In genomic region chr3:153158961-153159735, GRCh38 we compare ENCODE assay signal across 12 cellular contexts. TPM values are rescaled to one million over a fixed set of nuclear protein-coding genes. Genes with fewer than 3 reads are reported as not detected.
DNase-seq lines count a peak whose midpoint lies in the region; ATAC-seq and TF ChIP-seq lines count a peak whose summit lies in the region.
"Had no signal": no experiment of that assay in that cellular context is flagged by ENCODE, and none has a peak within 500 bp of the region (broad histone marks: within the 10 kb centered on the region; RNA-seq: fewer than 3 reads in every experiment).

No MANE protein-coding gene starts in this region.

- H3K4me1 Mint-ChIP-seq in activated CD4-positive, alpha-beta memory T cell treated with anti-CD3 and anti-CD28 coated beads, Interleukin-2, amount 10 ng/mL, durations not matched to agents 7 days and 5 days: peaks cover 15% of the 10 kb centered on the region
- H3K4me1 Mint-ChIP-seq in activated CD4-positive, alpha-beta memory T cell treated with anti-CD3 and anti-CD28 coated beads for 36 hours (ENCODE audit: low read depth): peaks cover 7% of the 10 kb centered on the region
- peaks cover 16% of the 10 kb centered on the region for H3K4me1 Mint-ChIP-seq in WTC11
- peaks cover 15% of the 10 kb centered on the region for H3K4me1 Mint-ChIP-seq in stimulated activated effector memory CD8-positive, alpha-beta T cell treated with anti-CD3 and anti-CD28 coated beads, Interleukin-12 subunit alpha, Interleukin-12 subunit beta, amount 100 ng/mL, for 72 hours

- no peaks in the 10 kb centered on the region for H3K27me3 ChIP-seq in brain microvascular endothelial cell (replicated peaks)

- no peaks in the 10 kb centered on the region for H3K27me3 Mint-ChIP-seq in activated CD4-positive, alpha-beta memory T cell treated with anti-CD3 and anti-CD28 coated beads, Interleukin-2, amount 10 ng/mL, durations not matched to agents 7 days and 5 days
- no peaks in the 10 kb centered on the region for H3K27me3 Mint-ChIP-seq in activated CD4-positive, alpha-beta memory T cell treated with anti-CD3 and anti-CD28 coated beads for 36 hours
- peaks cover 3% of the 10 kb centered on the region; the same call in 1 of the 2 replicates for H3K27me3 Mint-ChIP-seq in WTC11 (ENCODE audit: low read depth)

- no peaks in the 10 kb centered on the region for H3K36me3 ChIP-seq in brain microvascular endothelial cell (replicated peaks)

- no peak for DNase-seq in activated CD4-positive, alpha-beta memory T cell treated with anti-CD3 and anti-CD28 coated beads, Interleukin-2, amount 10 ng/mL, durations not matched to agents 7 days and 5 days
- no peak for DNase-seq in activated CD4-positive, alpha-beta memory T cell treated with anti-CD3 and anti-CD28 coated beads for 36 hours
- DNase-seq in WTC11 (ENCODE audit: low spot score) (no peak), fibroblast of the aortic adventitia (ENCODE audit: low read depth) (peak; percentile 35), cardiac septum (ENCODE audit: low spot score) (no peak), brain microvascular endothelial cell (no peak)
- DNase-seq in stimulated activated effector memory CD8-positive, alpha-beta T cell treated with anti-CD3 and anti-CD28 coated beads, Interleukin-12 subunit alpha, Interleukin-12 subunit beta, amount 100 ng/mL, for 72 hours (ENCODE audit: low spot score in 2 of 2): no peak
- DNase-seq: activated CD4-positive, alpha-beta T cell treated with anti-CD3 and anti-CD28 coated beads, Interleukin-2, amount 50 U/mL, for 4 hours; EL; SHP77; stimulated activated naive CD4-positive, alpha-beta T cell had no signal

- TF ChIP-seq CTCF in WTC11 (IDR thresholded peaks at IDR 0.05) (no peak), fibroblast of the aortic adventitia (IDR thresholded peaks at IDR 0.05; ENCODE audit: insufficient read depth, low read length) (no peak), brain microvascular endothelial cell (IDR thresholded peaks at IDR 0.05; ENCODE audit: low read depth, low read length, missing control alignments) (no peak)

- H3K4me3 ChIP-seq in fibroblast of the aortic adventitia (ENCODE audit: low read depth, low read length) (no peak overlapping the region), brain microvascular endothelial cell (ENCODE audit: low read depth, low read length) (no peak overlapping the region)

- ATAC-seq in WTC11: no peak
- no peak for ATAC-seq in stimulated activated effector memory CD8-positive, alpha-beta T cell treated with anti-CD3 and anti-CD28 coated beads, Interleukin-12 subunit alpha, Interleukin-12 subunit beta, amount 100 ng/mL, for 72 hours
- no peak for ATAC-seq in HG03039 (IDR thresholded peaks at IDR 0.05; ENCODE audit: unreplicated experiment)

- peak overlapping the region; percentile 13 for H3K4me3 Mint-ChIP-seq in activated CD4-positive, alpha-beta memory T cell treated with anti-CD3 and anti-CD28 coated beads, Interleukin-2, amount 10 ng/mL, durations not matched to agents 7 days and 5 days
- no peak overlapping the region for H3K4me3 Mint-ChIP-seq in activated CD4-positive, alpha-beta memory T cell treated with anti-CD3 and anti-CD28 coated beads for 36 hours
- H3K4me3 Mint-ChIP-seq in WTC11: peak overlapping the region; percentile 94
- H3K4me3 Mint-ChIP-seq in stimulated activated effector memory CD8-positive, alpha-beta T cell treated with anti-CD3 and anti-CD28 coated beads, Interleukin-12 subunit alpha, Interleukin-12 subunit beta, amount 100 ng/mL, for 72 hours: peak overlapping the region; percentile 92

- H3K9me3 Mint-ChIP-seq in activated CD4-positive, alpha-beta memory T cell treated with anti-CD3 and anti-CD28 coated beads, Interleukin-2, amount 10 ng/mL, durations not matched to agents 7 days and 5 days: no peaks in the 10 kb centered on the region
- no peaks in the 10 kb centered on the region for H3K9me3 Mint-ChIP-seq in activated CD4-positive, alpha-beta memory T cell treated with anti-CD3 and anti-CD28 coated beads for 36 hours
- H3K9me3 Mint-ChIP-seq in WTC11: peaks cover 7% of the 10 kb centered on the region
- H3K9me3 Mint-ChIP-seq in stimulated activated effector memory CD8-positive, alpha-beta T cell treated with anti-CD3 and anti-CD28 coated beads, Interleukin-12 subunit alpha, Interleukin-12 subunit beta, amount 100 ng/mL, for 72 hours: no peaks in the 10 kb centered on the region

- H3K27ac ChIP-seq in brain microvascular endothelial cell: no peak overlapping the region

- CTCF ChIA-PET in activated CD4-positive, alpha-beta memory T cell treated with anti-CD3 and anti-CD28 coated beads, Interleukin-2, amount 10 ng/mL, durations not matched to agents 7 days and 5 days (lab: Charles Lee): interaction anchor here (0.6 to 4.0 kb wide), 4 partner anchors 57 to 119 kb away, joined by 3 to 28 read pairs (median 14); no protein-coding TSS in a partner anchor
- CTCF ChIA-PET in activated CD4-positive, alpha-beta memory T cell treated with anti-CD3 and anti-CD28 coated beads for 36 hours (lab: Charles Lee): interaction anchor here (2.5 kb wide), 1 partner anchor 116 kb away, joined by 17 read pairs; no protein-coding TSS in a partner anchor
- CTCF ChIA-PET in WTC11 (lab: Charles Lee): interaction anchor here (2.9 kb wide), 1 partner anchor 116 kb away, joined by 19 read pairs; no protein-coding TSS in a partner anchor

- intact Hi-C loops in activated CD4-positive, alpha-beta memory T cell treated with anti-CD3 and anti-CD28 coated beads for 36 hours (cut with micrococcal nuclease): no loop called here
- intact Hi-C loops in cardiac septum (cut with DNase I): no loop called here

- H3K36me3 Mint-ChIP-seq in activated CD4-positive, alpha-beta memory T cell treated with anti-CD3 and anti-CD28 coated beads, Interleukin-2, amount 10 ng/mL, durations not matched to agents 7 days and 5 days (ENCODE audit: low read depth): peaks cover 16% of the 10 kb centered on the region
- H3K36me3 Mint-ChIP-seq in activated CD4-positive, alpha-beta memory T cell treated with anti-CD3 and anti-CD28 coated beads for 36 hours: peaks cover 13% of the 10 kb centered on the region
- H3K36me3 Mint-ChIP-seq in WTC11: 0 out of 2 replicates have a peak, but pooled peaks cover 2% of the 10 kb centered on the region
- peaks cover 35% of the 10 kb centered on the region for H3K36me3 Mint-ChIP-seq in stimulated activated effector memory CD8-positive, alpha-beta T cell treated with anti-CD3 and anti-CD28 coated beads, Interleukin-12 subunit alpha, Interleukin-12 subunit beta, amount 100 ng/mL, for 72 hours

- in situ Hi-C loops in brain microvascular endothelial cell (cut with HindIII; ENCODE audit: low pct_ligation_motif_present, low sequenced_read_pairs): loop anchor here (25.0 kb wide), 1 partner anchor 97 kb away; no protein-coding TSS in a partner anchor

- POLR2A ChIA-PET in activated CD4-positive, alpha-beta memory T cell treated with anti-CD3 and anti-CD28 coated beads, Interleukin-2, amount 10 ng/mL, durations not matched to agents 7 days and 5 days (lab: Charles Lee): interaction anchor here (0.6 to 6.8 kb wide), 4 partner anchors 18 to 63 kb away, joined by 3 to 134 read pairs (median 14); no protein-coding TSS in a partner anchor
- POLR2A ChIA-PET in activated CD4-positive, alpha-beta memory T cell treated with anti-CD3 and anti-CD28 coated beads for 36 hours (lab: Charles Lee): interaction anchor here (2.4 to 2.6 kb wide), 2 partner anchors 19 to 128 kb away, joined by 7 to 15 read pairs; no protein-coding TSS in a partner anchor
- POLR2A ChIA-PET in WTC11 (lab: Charles Lee): no interaction called here

- H3K27ac Mint-ChIP-seq in activated CD4-positive, alpha-beta memory T cell treated with anti-CD3 and anti-CD28 coated beads, Interleukin-2, amount 10 ng/mL, durations not matched to agents 7 days and 5 days: peak overlapping the region; percentile 99
- no peak overlapping the region for H3K27ac Mint-ChIP-seq in activated CD4-positive, alpha-beta memory T cell treated with anti-CD3 and anti-CD28 coated beads for 36 hours
- H3K27ac Mint-ChIP-seq in WTC11: no peak overlapping the region
- H3K27ac Mint-ChIP-seq in stimulated activated effector memory CD8-positive, alpha-beta T cell treated with anti-CD3 and anti-CD28 coated beads, Interleukin-12 subunit alpha, Interleukin-12 subunit beta, amount 100 ng/mL, for 72 hours: peak overlapping the region; percentile 92

TF ChIP-seq in WTC11, 78 proteins besides CTCF, POLR2A, EP300 and RAD21:
- TF ChIP-seq SP1 (CRISPR knock-in tag; conservative IDR thresholded peaks at IDR 0.05) (no peak), CREM (CRISPR knock-in tag; IDR thresholded peaks at IDR 0.05) (no peak), ZNF671 (CRISPR knock-in tag; IDR thresholded peaks at IDR 0.05) (no peak), NR1H2 (CRISPR knock-in tag; IDR thresholded peaks at IDR 0.05) (no peak), KAT7 (CRISPR knock-in tag; IDR thresholded peaks at IDR 0.05; ENCODE audit: borderline replicate concordance) (no peak)

RNA-seq across cellular contexts. Expression of gene RAP2B, which starts 2.9 kb away (rescaled TPM):
- 10 to 100 TPM; 37.2 to 37.3 TPM for total RNA-seq in activated CD4-positive, alpha-beta memory T cell treated with anti-CD3 and anti-CD28 coated beads, Interleukin-2, amount 10 ng/mL, durations not matched to agents 7 days and 5 days
- 10 to 100 TPM; 12.7 to 13.0 TPM for total RNA-seq in activated CD4-positive, alpha-beta memory T cell treated with anti-CD3 and anti-CD28 coated beads for 36 hours
- total RNA-seq in WTC11 (2021): 21.8 to 25.6 TPM (median 22.6 TPM) in 3 replicates
- 24.8 and 49.5 TPM in 2 replicates for total RNA-seq in fibroblast of the aortic adventitia (ENCODE audit: low replicate concordance)
- total RNA-seq in cardiac septum: 4.7 TPM

Comparison
In these comparisons a context has a peak if more than half of its experiments do, and no peak if none do; other contexts are left out.
1. H3K27ac Mint-ChIP-seq: peak in activated CD4-positive, alpha-beta memory T cell treated with anti-CD3 and anti-CD28 coated beads, Interleukin-2, amount 10 ng/mL, durations not matched to agents 7 days and 5 days (single experiment) and stimulated activated effector memory CD8-positive, alpha-beta T cell treated with anti-CD3 and anti-CD28 coated beads, Interleukin-12 subunit alpha, Interleukin-12 subunit beta, amount 100 ng/mL, for 72 hours (single experiment); none in activated CD4-positive, alpha-beta memory T cell treated with anti-CD3 and anti-CD28 coated beads for 36 hours (single experiment) and WTC11 (single experiment).